8 cellular contexts compared by ENCODE assay signal in genomic region chr1:205228052-205228451, GRCh38. TPM values are rescaled to one million over a fixed set of nuclear protein-coding genes. Genes with fewer than 3 reads are reported as not detected.
DNase-seq lines count a peak whose midpoint lies in the region; ATAC-seq and TF ChIP-seq lines count a peak whose summit lies in the region.

No MANE protein-coding gene starts in this region.

- no peak overlapping the region for H3K27ac ChIP-seq in PC-3 (ENCODE audit: low read length)
- H3K27ac ChIP-seq in trophoblast cell (ENCODE audit: low read depth, low read length): no peak overlapping the region

- H3K9me3 ChIP-seq in PC-3 (ENCODE audit: low read length): no peaks in the 10 kb centered on the region
- no peaks in the 10 kb centered on the region for H3K9me3 ChIP-seq in trophoblast cell (ENCODE audit: insufficient read depth, low read depth, low read length)

- ATAC-seq in PC-3: peak; percentile 45
- ATAC-seq in left colon: no peak

- peak overlapping the region; percentile 30 for H4K8ac ChIP-seq in trophoblast cell (ENCODE audit: low read depth, low read length)

- peaks cover 19% of the 10 kb centered on the region for H3K4me1 ChIP-seq in PC-3 (ENCODE audit: insufficient read depth, low read length)
- peaks cover 5% of the 10 kb centered on the region in 2 experiments for H3K4me1 ChIP-seq in trophoblast cell (ENCODE audit: control insufficient read depth in 1 of 2, insufficient read depth in 2 of 2, low read length in 2 of 2)

- H4K12ac ChIP-seq in trophoblast cell (ENCODE audit: low read depth, low read length): no peak overlapping the region

- no peak overlapping the region for H3K14ac ChIP-seq in trophoblast cell (ENCODE audit: low read length)

- no peak overlapping the region for H3K23ac ChIP-seq in trophoblast cell (ENCODE audit: low read length)

- H3K79me2 ChIP-seq in PC-3 (ENCODE audit: low read length): no peaks in the 10 kb centered on the region
- H3K79me2 ChIP-seq in trophoblast cell (ENCODE audit: control insufficient read depth, insufficient read depth, low read length, poor library complexity): no peaks in the 10 kb centered on the region

- H4K20me1 ChIP-seq in PC-3 (ENCODE audit: low read length): no peaks in the 10 kb centered on the region

- H2AFZ ChIP-seq in PC-3 (ENCODE audit: low read length) (peak overlapping the region; percentile 90), trophoblast cell (ENCODE audit: insufficient read depth, low read length, poor library complexity) (peak overlapping the region; percentile 75)

- BruUV-seq in PC-3 (replicated peaks; lab: Mats Ljungman, UMichigan): no TSS peak

- no peak overlapping the region for H3K9ac ChIP-seq in PC-3 (ENCODE audit: low read length)
- no peak overlapping the region for H3K9ac ChIP-seq in trophoblast cell (ENCODE audit: low read length)

- no peak overlapping the region for H3K4ac ChIP-seq in trophoblast cell (ENCODE audit: low read depth, low read length)

- CTCF ChIA-PET in PC-3 (lab: Charles Lee): interaction anchor here (0.6 to 3.0 kb wide), 4 partner anchors 29 to 421 kb away, joined by 4 to 22 read pairs (median 10); no protein-coding TSS in a partner anchor

- H3K4me3 ChIP-seq in PC-3 (ENCODE audit: low read length) (peak overlapping the region; percentile 81), trophoblast cell (ENCODE audit: low read depth, low read length) (peak overlapping the region; percentile 74)

- no peak for TF ChIP-seq POLR2A in erythroblast (IDR thresholded peaks at IDR 0.05; ENCODE audit: low read length)

- H3K36me3 ChIP-seq in PC-3 (ENCODE audit: low read depth, low read length): no peaks in the 10 kb centered on the region
- H3K36me3 ChIP-seq in trophoblast cell (ENCODE audit: control insufficient read depth in 1 of 2, insufficient read depth in 2 of 2, low read length in 2 of 2): no peaks in the 10 kb centered on the region

- TF ChIP-seq CTCF in PC-3 (conservative IDR thresholded peaks at IDR 0.05; ENCODE audit: low read depth, low read length): no peak

- H2BK12ac ChIP-seq in trophoblast cell (ENCODE audit: low read length): no peak overlapping the region

- H3K79me1 ChIP-seq in trophoblast cell (ENCODE audit: low read length): no peaks in the 10 kb centered on the region

- no CpG with 5 or more reads among the region's 30 CpGs for WGBS in trophoblast cell (ENCODE audit: extremely low coverage, insufficient coverage, insufficient read length)

- H2AK5ac ChIP-seq in trophoblast cell (ENCODE audit: low read length): no peak overlapping the region

- H4K91ac ChIP-seq in trophoblast cell (ENCODE audit: low read depth, low read length): no peak overlapping the region

- H3F3A ChIP-seq in PC-3 (ENCODE audit: low read length, unreplicated experiment): no peaks in the 10 kb centered on the region

- H3K4me2 ChIP-seq in PC-3 (ENCODE audit: low read length) (peak overlapping the region; percentile 99), trophoblast cell (ENCODE audit: low read length) (peak overlapping the region; percentile 99)

- H2BK5ac ChIP-seq in trophoblast cell (ENCODE audit: low read depth, low read length, poor library complexity): no peak overlapping the region

- in situ Hi-C loops in KBM-7 (cut with MboI; ENCODE audit: low pct_unique_long_range_greater_than_20kb, low sequenced_read_pairs): no loop called here

- no peak overlapping the region for H3K18ac ChIP-seq in trophoblast cell (ENCODE audit: low read length)

- H3K27me3 ChIP-seq in PC-3 (ENCODE audit: low read length) (no peaks in the 10 kb centered on the region), trophoblast cell (ENCODE audit: insufficient read depth, low read length) (peaks cover 5% of the 10 kb centered on the region)

- DNase-seq in NCI-H2171 treated with DMSO at 0.1 percent for 48 hours (lab: John Stamatoyannopoulos, UW) (peak; percentile 44), NCI-H2171 (lab: John Stamatoyannopoulos, UW) (no peak), PC-3 (no peak), erythroblast (lab: John Stamatoyannopoulos, UW) (peak; percentile 40 to 61), trophoblast cell (no peak), RPMI8226 (no peak), KBM-7 (no peak), left colon (no peak)

- H2BK120ac ChIP-seq in trophoblast cell (ENCODE audit: insufficient read depth, low read length, poor library complexity): no peak overlapping the region

- intact Hi-C loops in PC-3 (cut with micrococcal nuclease) (loop anchor here (2.0 to 5.0 kb wide), 2 partner anchors 17 to 51 kb away; partner anchors contain the start of gene DSTYK), left colon (cut with DNase I, micrococcal nuclease) (no loop called here)

- no peaks in the 10 kb centered on the region for H3K9me2 ChIP-seq in PC-3 (replicated peaks; ENCODE audit: low read length)

- POLR2A ChIA-PET in PC-3 (lab: Charles Lee; ENCODE audit: unreplicated experiment): no interaction called here

RNA-seq across cellular contexts. Expression of gene TMCC2, which starts 0.3 kb away (rescaled TPM):
- 8.7 and 11.3 TPM in 2 replicates for total RNA-seq in PC-3 (2014; rRNA removed)
- polyA plus RNA-seq in trophoblast cell (2013): 2.3 and 2.4 TPM in 2 replicates
- total RNA-seq in left colon: 1 to 10 TPM in 1 of 2 donors, under 1 TPM in 1; 0.27 to 1.2 TPM

RNA-seq across cellular contexts. Expression of gene DSTYK, which starts 16.6 kb away (rescaled TPM):
- 8.4 and 9.3 TPM in 2 replicates for total RNA-seq in PC-3 (2014; rRNA removed)
- 4.3 TPM in 2 replicates for polyA plus RNA-seq in trophoblast cell (2013)
- 1 to 10 TPM; 4.7 to 7.0 TPM for total RNA-seq in left colon

Comparison
In these comparisons a context has a peak if more than half of its experiments do, and no peak if none do; other contexts are left out.
1. DNase-seq: peak in NCI-H2171 treated with DMSO at 0.1 percent for 48 hours (single experiment) and erythroblast (2 of 2); none in NCI-H2171 (single experiment), PC-3 (single experiment), trophoblast cell (0 of 2), RPMI8226 (single experiment), KBM-7 (single experiment) and left colon (0 of 2).